In the genomic region with DNA sequence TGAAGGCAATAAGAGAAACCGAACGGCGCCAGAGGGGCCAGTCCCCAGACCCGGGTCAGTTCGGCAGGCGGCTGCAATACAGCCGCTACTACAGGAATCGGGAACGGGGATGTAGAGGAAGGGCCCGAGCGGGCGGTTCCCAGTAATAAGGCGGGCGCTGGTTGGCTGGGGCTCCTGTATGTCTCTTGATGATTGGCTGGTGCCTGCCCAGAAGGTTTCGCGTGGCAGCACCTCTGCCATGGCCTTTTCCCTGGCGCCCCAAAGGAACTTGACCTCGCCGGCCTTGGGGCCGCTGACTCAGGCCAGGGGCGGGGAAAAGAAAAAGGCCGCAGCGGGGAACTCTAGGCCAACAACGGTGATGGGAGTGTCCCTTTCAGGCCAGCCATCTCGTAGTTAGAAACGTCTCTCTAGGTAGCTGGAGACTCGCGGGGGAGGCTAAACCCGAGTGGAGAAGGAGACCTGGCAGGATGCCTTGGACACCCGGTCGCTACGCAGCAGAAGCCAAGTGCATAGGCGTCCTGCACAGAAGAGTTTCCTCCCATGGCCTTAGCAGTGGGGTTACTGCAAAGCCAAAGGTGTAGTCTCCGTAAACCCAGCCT, we compare ENCODE assay signal across 8 cellular contexts.
DNase-seq lines count a peak whose midpoint lies in the region; ATAC-seq lines count a peak whose summit lies in the region.

A gene with protein sequence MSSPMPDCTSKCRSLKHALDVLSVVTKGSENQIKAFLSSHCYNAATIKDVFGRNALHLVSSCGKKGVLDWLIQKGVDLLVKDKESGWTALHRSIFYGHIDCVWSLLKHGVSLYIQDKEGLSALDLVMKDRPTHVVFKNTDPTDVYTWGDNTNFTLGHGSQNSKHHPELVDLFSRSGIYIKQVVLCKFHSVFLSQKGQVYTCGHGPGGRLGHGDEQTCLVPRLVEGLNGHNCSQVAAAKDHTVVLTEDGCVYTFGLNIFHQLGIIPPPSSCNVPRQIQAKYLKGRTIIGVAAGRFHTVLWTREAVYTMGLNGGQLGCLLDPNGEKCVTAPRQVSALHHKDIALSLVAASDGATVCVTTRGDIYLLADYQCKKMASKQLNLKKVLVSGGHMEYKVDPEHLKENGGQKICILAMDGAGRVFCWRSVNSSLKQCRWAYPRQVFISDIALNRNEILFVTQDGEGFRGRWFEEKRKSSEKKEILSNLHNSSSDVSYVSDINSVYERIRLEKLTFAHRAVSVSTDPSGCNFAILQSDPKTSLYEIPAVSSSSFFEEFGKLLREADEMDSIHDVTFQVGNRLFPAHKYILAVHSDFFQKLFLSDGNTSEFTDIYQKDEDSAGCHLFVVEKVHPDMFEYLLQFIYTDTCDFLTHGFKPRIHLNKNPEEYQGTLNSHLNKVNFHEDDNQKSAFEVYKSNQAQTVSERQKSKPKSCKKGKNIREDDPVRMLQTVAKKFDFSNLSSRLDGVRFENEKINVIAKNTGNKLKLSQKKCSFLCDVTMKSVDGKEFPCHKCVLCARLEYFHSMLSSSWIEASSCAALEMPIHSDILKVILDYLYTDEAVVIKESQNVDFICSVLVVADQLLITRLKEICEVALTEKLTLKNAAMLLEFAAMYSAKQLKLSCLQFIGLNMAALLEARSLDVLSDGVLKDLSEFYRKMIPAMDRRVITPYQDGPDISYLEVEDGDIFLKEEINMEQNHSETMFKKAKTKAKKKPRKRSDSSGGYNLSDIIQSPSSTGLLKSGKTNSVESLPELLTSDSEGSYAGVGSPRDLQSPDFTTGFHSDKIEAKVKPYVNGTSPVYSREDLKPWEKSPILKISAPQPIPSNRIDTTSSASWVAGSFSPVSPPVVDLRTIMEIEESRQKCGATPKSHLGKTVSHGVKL (N-terminal part only) (minus strand): TSS at position 111 of the 599 bp plus-strand sequence. CDS start 7,258 bp downstream, outside the sequence.

- DNase-seq in AG08396 (ENCODE audit: low spot score), result peak; percentile 98
- peak; percentile 86 for DNase-seq in NCI-H345 treated with DMSO at 0.1 percent for 48 hours (lab: John Stamatoyannopoulos, UW; ENCODE audit: unreplicated experiment)
- DNase-seq in activated CD4-positive, CD25-positive, alpha-beta regulatory T cell (lab: John Stamatoyannopoulos, UW), result peak; percentile 71 to 81 (median 78)
- peak; percentile 90 for DNase-seq in central memory CD4-positive, alpha-beta T cell
- DNase-seq in islet precursor cell, result peak; percentile 98
- DNase-seq in stimulated activated CD4-positive, alpha-beta T cell treated with anti-CD3 and anti-CD28 coated beads, Interleukin-15, amount 100 ng/mL, for 1 hour (ENCODE audit: low read depth in 1 of 2, low spot score in 1 of 2), result peak; percentile 83 to 90

- ATAC-seq in GM19023 (IDR thresholded peaks at IDR 0.05; ENCODE audit: unreplicated experiment) (peak; percentile 84), HG03280 (IDR thresholded peaks at IDR 0.05; ENCODE audit: unreplicated experiment) (peak; percentile 90)

Comparison
In these comparisons a context has a peak if more than half of its experiments do, and no peak if none do; other contexts are left out.
1. Peak in every context shown above with its lines: DNase-seq and ATAC-seq.